Comparison of ENCODE assay signal across 16 cellular contexts in genomic region chr2:177467646-177468045, GRCh38.
DNase-seq lines count a peak whose midpoint lies in the region; ATAC-seq and TF ChIP-seq lines count a peak whose summit lies in the region.
"Had no signal": no experiment of that assay in that cellular context is flagged by ENCODE, and none has a peak within 500 bp of the region (broad histone marks: within the 10 kb centered on the region; RNA-seq: fewer than 3 reads in every experiment).

No MANE protein-coding gene starts in this region.

- H3K27me3 Mint-ChIP-seq in activated T-helper 2 cell treated with anti-CD3 and anti-CD28 coated beads, Interferon-gamma antibody, Interleukin-2, Interleukin-4, amounts not matched to agents 10 μg/mL and 5 μg/mL and 100 μg/mL, durations not matched to agents 14 hours and 24 hours and 36 hours (ENCODE audit: low read depth) = no peaks in the 10 kb centered on the region
- no peaks in the 10 kb centered on the region for H3K27me3 Mint-ChIP-seq in activated CD4-positive, alpha-beta memory T cell treated with anti-CD3 and anti-CD28 coated beads, Interleukin-2, amount 10 ng/mL, durations not matched to agents 7 days and 5 days

- TF ChIP-seq CTCF in fibroblast of pulmonary artery (IDR thresholded peaks at IDR 0.05; ENCODE audit: low read length, missing control alignments) = no peak

- DNase-seq in HT1080 (ENCODE audit: low read depth) = peak; percentile 48
- DNase-seq in activated T-helper 2 cell treated with anti-CD3 and anti-CD28 coated beads, Interferon-gamma antibody, Interleukin-2, Interleukin-4, amounts not matched to agents 10 μg/mL and 5 μg/mL and 100 μg/mL, durations not matched to agents 14 hours and 24 hours and 36 hours (ENCODE audit: low spot score) = no peak
- peak; percentile 53 for DNase-seq in fibroblast of pulmonary artery (ENCODE audit: low read depth)
- no peak for DNase-seq in stimulated activated CD4-positive, alpha-beta T cell treated with anti-CD3 and anti-CD28 coated beads, Interleukin-1b, Interleukin-23, amount 100 ng/mL, for 48 hours
- DNase-seq in activated CD4-positive, alpha-beta memory T cell treated with anti-CD3 and anti-CD28 coated beads, Interleukin-2, amount 10 ng/mL, durations not matched to agents 7 days and 5 days = no peak
- DNase-seq: activated CD4-positive, alpha-beta T cell treated with anti-CD3 and anti-CD28 coated beads, Interleukin-2, amount 50 U/mL, for 4 hours; activated gamma-delta T cell treated with Interleukin-2 at 50 U/mL for 16 hours; caudate nucleus; MG63; Peyer's patch; T-helper 9 cell; uterus had no signal

- no peak overlapping the region for H3K4me3 Mint-ChIP-seq in activated T-helper 2 cell treated with anti-CD3 and anti-CD28 coated beads, Interferon-gamma antibody, Interleukin-2, Interleukin-4, amounts not matched to agents 10 μg/mL and 5 μg/mL and 100 μg/mL, durations not matched to agents 14 hours and 24 hours and 36 hours (ENCODE audit: low read depth)
- H3K4me3 Mint-ChIP-seq in activated CD4-positive, alpha-beta memory T cell treated with anti-CD3 and anti-CD28 coated beads, Interleukin-2, amount 10 ng/mL, durations not matched to agents 7 days and 5 days = no peak overlapping the region

- intact Hi-C loops in activated T-helper 2 cell treated with anti-CD3 and anti-CD28 coated beads, Interferon-gamma antibody, Interleukin-2, Interleukin-4, amounts not matched to agents 10 μg/mL and 5 μg/mL and 100 μg/mL, durations not matched to agents 14 hours and 24 hours and 36 hours (cut with micrococcal nuclease) = no loop called here

- peaks cover 35% of the 10 kb centered on the region for H3K36me3 ChIP-seq in ACC112 (ENCODE audit: insufficient read depth, low read length)
- H3K36me3 ChIP-seq: uterus had no signal

- CTCF ChIA-PET in activated CD4-positive, alpha-beta memory T cell treated with anti-CD3 and anti-CD28 coated beads, Interleukin-2, amount 10 ng/mL, durations not matched to agents 7 days and 5 days (lab: Charles Lee) = no interaction called here

- POLR2A ChIA-PET in activated CD4-positive, alpha-beta memory T cell treated with anti-CD3 and anti-CD28 coated beads, Interleukin-2, amount 10 ng/mL, durations not matched to agents 7 days and 5 days (lab: Charles Lee) = no interaction called here

- peaks cover 8% of the 10 kb centered on the region for H3K4me1 ChIP-seq in ACC112 (ENCODE audit: control insufficient read depth, insufficient read depth, low read length, unreplicated experiment)
- H3K4me1 ChIP-seq: Peyer's patch had no signal

- no peaks in the 10 kb centered on the region for H3K79me2 ChIP-seq in ACC112 (ENCODE audit: control insufficient read depth, insufficient read depth, low read length, unreplicated experiment)

- H3K27ac Mint-ChIP-seq in activated T-helper 2 cell treated with anti-CD3 and anti-CD28 coated beads, Interferon-gamma antibody, Interleukin-2, Interleukin-4, amounts not matched to agents 10 μg/mL and 5 μg/mL and 100 μg/mL, durations not matched to agents 14 hours and 24 hours and 36 hours = peak overlapping the region; percentile 49
- H3K27ac Mint-ChIP-seq in activated CD4-positive, alpha-beta memory T cell treated with anti-CD3 and anti-CD28 coated beads, Interleukin-2, amount 10 ng/mL, durations not matched to agents 7 days and 5 days = no peak overlapping the region

- no peak overlapping the region for H2AFZ ChIP-seq in ACC112 (ENCODE audit: low read length, unreplicated experiment)

- peak overlapping the region; percentile 2; the same call in 1 of the 2 replicates for H3K27ac ChIP-seq in ACC112 (ENCODE audit: low read depth, low read length)
- H3K27ac ChIP-seq: Peyer's patch, uterus had no signal

- peaks cover 25% of the 10 kb centered on the region for H3K9me3 Mint-ChIP-seq in activated T-helper 2 cell treated with anti-CD3 and anti-CD28 coated beads, Interferon-gamma antibody, Interleukin-2, Interleukin-4, amounts not matched to agents 10 μg/mL and 5 μg/mL and 100 μg/mL, durations not matched to agents 14 hours and 24 hours and 36 hours
- peaks cover 8% of the 10 kb centered on the region for H3K9me3 Mint-ChIP-seq in activated CD4-positive, alpha-beta memory T cell treated with anti-CD3 and anti-CD28 coated beads, Interleukin-2, amount 10 ng/mL, durations not matched to agents 7 days and 5 days

- H3K4me3 ChIP-seq in ACC112 (ENCODE audit: low read depth, low read length) = no peak overlapping the region
- H3K4me3 ChIP-seq in fibroblast of pulmonary artery (replicated peaks; ENCODE audit: low read depth, low read length) = no peak overlapping the region
- H3K4me3 ChIP-seq: MG63, Peyer's patch, uterus had no signal

- H3K4me1 Mint-ChIP-seq in activated T-helper 2 cell treated with anti-CD3 and anti-CD28 coated beads, Interferon-gamma antibody, Interleukin-2, Interleukin-4, amounts not matched to agents 10 μg/mL and 5 μg/mL and 100 μg/mL, durations not matched to agents 14 hours and 24 hours and 36 hours (ENCODE audit: low read depth) = peaks cover 4% of the 10 kb centered on the region
- peaks cover 3% of the 10 kb centered on the region for H3K4me1 Mint-ChIP-seq in activated CD4-positive, alpha-beta memory T cell treated with anti-CD3 and anti-CD28 coated beads, Interleukin-2, amount 10 ng/mL, durations not matched to agents 7 days and 5 days

- no peaks in the 10 kb centered on the region for H3K27me3 ChIP-seq in ACC112 (ENCODE audit: insufficient read depth, low read length)
- H3K27me3 ChIP-seq: MG63, Peyer's patch, uterus had no signal

- H3K36me3 Mint-ChIP-seq in activated T-helper 2 cell treated with anti-CD3 and anti-CD28 coated beads, Interferon-gamma antibody, Interleukin-2, Interleukin-4, amounts not matched to agents 10 μg/mL and 5 μg/mL and 100 μg/mL, durations not matched to agents 14 hours and 24 hours and 36 hours (ENCODE audit: low read depth) = peaks cover 55% of the 10 kb centered on the region
- peaks cover 53% of the 10 kb centered on the region for H3K36me3 Mint-ChIP-seq in activated CD4-positive, alpha-beta memory T cell treated with anti-CD3 and anti-CD28 coated beads, Interleukin-2, amount 10 ng/mL, durations not matched to agents 7 days and 5 days (ENCODE audit: low read depth)

- ATAC-seq in HG03159 (IDR thresholded peaks at IDR 0.05; ENCODE audit: unreplicated experiment) (no peak), GM21737 (IDR thresholded peaks at IDR 0.05; ENCODE audit: unreplicated experiment) (no peak)
- ATAC-seq: esophagus mucosa had no signal

Comparison
In these comparisons a context has a peak if more than half of its experiments do, and no peak if none do; other contexts are left out.
1. DNase-seq: peak in HT1080 (single experiment) and fibroblast of pulmonary artery (single experiment); none in activated T-helper 2 cell treated with anti-CD3 and anti-CD28 coated beads, Interferon-gamma antibody, Interleukin-2, Interleukin-4, amounts not matched to agents 10 μg/mL and 5 μg/mL and 100 μg/mL, durations not matched to agents 14 hours and 24 hours and 36 hours (single experiment), stimulated activated CD4-positive, alpha-beta T cell treated with anti-CD3 and anti-CD28 coated beads, Interleukin-1b, Interleukin-23, amount 100 ng/mL, for 48 hours (single experiment) and activated CD4-positive, alpha-beta memory T cell treated with anti-CD3 and anti-CD28 coated beads, Interleukin-2, amount 10 ng/mL, durations not matched to agents 7 days and 5 days (single experiment).